In genomic region chr17:1720856-1721386, GRCh38 we compare ENCODE assay signal across 8 cellular contexts. TPM values are rescaled to one million over a fixed set of nuclear protein-coding genes. Genes with fewer than 3 reads are reported as not detected.
DNase-seq lines count a peak whose midpoint lies in the region; ATAC-seq and TF ChIP-seq lines count a peak whose summit lies in the region.

No MANE protein-coding gene starts in this region.

- H3K9me3 Mint-ChIP-seq in activated T-helper 1 cell treated with anti-CD3 and anti-CD28 coated beads, Interleukin-12 subunit alpha, Interleukin-12 subunit beta, Interleukin-2, Interleukin-4 antibody, amounts not matched to agents 30 ng/mL and 10 ng/mL and 1 ng/mL, durations not matched to agents 14 hours and 24 hours and 36 hours: no peaks in the 10 kb centered on the region
- no peaks in the 10 kb centered on the region for H3K9me3 Mint-ChIP-seq in progenitor cell of endocrine pancreas (ENCODE audit: low read depth)

- in situ Hi-C loops in ACHN (cut with HindIII; ENCODE audit: low pct_ligation_motif_present, low pct_unique_long_range_greater_than_20kb, low sequenced_read_pairs): no loop called here

- H3K36me3 Mint-ChIP-seq in activated T-helper 1 cell treated with anti-CD3 and anti-CD28 coated beads, Interleukin-12 subunit alpha, Interleukin-12 subunit beta, Interleukin-2, Interleukin-4 antibody, amounts not matched to agents 30 ng/mL and 10 ng/mL and 1 ng/mL, durations not matched to agents 14 hours and 24 hours and 36 hours (ENCODE audit: low read depth): peaks cover 4% of the 10 kb centered on the region
- H3K36me3 Mint-ChIP-seq in progenitor cell of endocrine pancreas (ENCODE audit: insufficient read depth): peaks cover 1% of the 10 kb centered on the region

- no peak overlapping the region for H3K4me3 ChIP-seq in GM12875 (ENCODE audit: low read depth, low read length)
- H3K4me3 ChIP-seq in fibroblast of villous mesenchyme (ENCODE audit: low read depth, low read length): no peak overlapping the region

- no peak for ATAC-seq in HG02981 (IDR thresholded peaks at IDR 0.05; ENCODE audit: unreplicated experiment)

- H3K27me3 Mint-ChIP-seq in activated T-helper 1 cell treated with anti-CD3 and anti-CD28 coated beads, Interleukin-12 subunit alpha, Interleukin-12 subunit beta, Interleukin-2, Interleukin-4 antibody, amounts not matched to agents 30 ng/mL and 10 ng/mL and 1 ng/mL, durations not matched to agents 14 hours and 24 hours and 36 hours (ENCODE audit: insufficient read depth): no peaks in the 10 kb centered on the region
- no peaks in the 10 kb centered on the region for H3K27me3 Mint-ChIP-seq in progenitor cell of endocrine pancreas

- peak overlapping the region; percentile 52 for H3K27ac Mint-ChIP-seq in activated T-helper 1 cell treated with anti-CD3 and anti-CD28 coated beads, Interleukin-12 subunit alpha, Interleukin-12 subunit beta, Interleukin-2, Interleukin-4 antibody, amounts not matched to agents 30 ng/mL and 10 ng/mL and 1 ng/mL, durations not matched to agents 14 hours and 24 hours and 36 hours
- no peak overlapping the region for H3K27ac Mint-ChIP-seq in progenitor cell of endocrine pancreas

- DNase-seq in ACHN: peak; percentile 66
- DNase-seq in OCI-M1 (lab: John Stamatoyannopoulos, UW): peak; percentile 54
- peak; percentile 55 for DNase-seq in activated T-helper 1 cell treated with anti-CD3 and anti-CD28 coated beads, Interleukin-12 subunit alpha, Interleukin-12 subunit beta, Interleukin-2, Interleukin-4 antibody, amounts not matched to agents 30 ng/mL and 10 ng/mL and 1 ng/mL, durations not matched to agents 14 hours and 24 hours and 36 hours (ENCODE audit: low spot score)
- DNase-seq in fibroblast of villous mesenchyme (ENCODE audit: low read depth): peak; percentile 75
- peak; percentile 52 for DNase-seq in progenitor cell of endocrine pancreas (ENCODE audit: low spot score, unreplicated experiment)
- DNase-seq in T1000 (lab: John Stamatoyannopoulos, UW): no peak

- TF ChIP-seq CTCF in GM12875 (IDR thresholded peaks at IDR 0.05; ENCODE audit: borderline replicate concordance, insufficient read depth, low read depth, low read length) (peak; percentile 97), fibroblast of villous mesenchyme (IDR thresholded peaks at IDR 0.05; ENCODE audit: insufficient read depth, low read depth, low read length) (peak; percentile 99), progenitor cell of endocrine pancreas (IDR thresholded peaks at IDR 0.05; ENCODE audit: unreplicated experiment) (peak; percentile 98)

- intact Hi-C loops in activated T-helper 1 cell treated with anti-CD3 and anti-CD28 coated beads, Interleukin-12 subunit alpha, Interleukin-12 subunit beta, Interleukin-2, Interleukin-4 antibody, amounts not matched to agents 30 ng/mL and 10 ng/mL and 1 ng/mL, durations not matched to agents 14 hours and 24 hours and 36 hours (cut with micrococcal nuclease): loop anchor here (1.0 to 5.0 kb wide), 2 partner anchors 41 to 63 kb away; partner anchors contain the start of gene SERPINF1

- no peak overlapping the region for H3K4me3 Mint-ChIP-seq in activated T-helper 1 cell treated with anti-CD3 and anti-CD28 coated beads, Interleukin-12 subunit alpha, Interleukin-12 subunit beta, Interleukin-2, Interleukin-4 antibody, amounts not matched to agents 30 ng/mL and 10 ng/mL and 1 ng/mL, durations not matched to agents 14 hours and 24 hours and 36 hours
- H3K4me3 Mint-ChIP-seq in progenitor cell of endocrine pancreas (ENCODE audit: low read depth): no peak overlapping the region

- H3K4me1 Mint-ChIP-seq in activated T-helper 1 cell treated with anti-CD3 and anti-CD28 coated beads, Interleukin-12 subunit alpha, Interleukin-12 subunit beta, Interleukin-2, Interleukin-4 antibody, amounts not matched to agents 30 ng/mL and 10 ng/mL and 1 ng/mL, durations not matched to agents 14 hours and 24 hours and 36 hours (ENCODE audit: low read depth): peaks cover 33% of the 10 kb centered on the region
- peaks cover 12% of the 10 kb centered on the region for H3K4me1 Mint-ChIP-seq in progenitor cell of endocrine pancreas (ENCODE audit: low read depth)

RNA-seq across cellular contexts. Expression of gene WDR81, which starts 3.6 kb away (rescaled TPM):
- total RNA-seq in activated T-helper 1 cell treated with anti-CD3 and anti-CD28 coated beads, Interleukin-12 subunit alpha, Interleukin-12 subunit beta, Interleukin-2, Interleukin-4 antibody, amounts not matched to agents 30 ng/mL and 10 ng/mL and 1 ng/mL, durations not matched to agents 14 hours and 24 hours and 36 hours: 21.6 and 21.9 TPM in 2 replicates
- total RNA-seq in fibroblast of villous mesenchyme (26.8 and 34.5 TPM in 2 replicates), progenitor cell of endocrine pancreas (22.1 and 22.4 TPM in 2 replicates)

RNA-seq across cellular contexts. Expression of gene TLCD2, which starts 10.7 kb away (rescaled TPM):
- total RNA-seq in activated T-helper 1 cell treated with anti-CD3 and anti-CD28 coated beads, Interleukin-12 subunit alpha, Interleukin-12 subunit beta, Interleukin-2, Interleukin-4 antibody, amounts not matched to agents 30 ng/mL and 10 ng/mL and 1 ng/mL, durations not matched to agents 14 hours and 24 hours and 36 hours: 0.12 and 0.13 TPM in 2 replicates
- total RNA-seq in fibroblast of villous mesenchyme (3.5 and 3.9 TPM in 2 replicates), progenitor cell of endocrine pancreas (2.7 and 2.9 TPM in 2 replicates)

RNA-seq across cellular contexts. Expression of gene SERPINF2, which starts 21.8 kb away (rescaled TPM):
- 0.12 and 0.41 TPM in 2 replicates for total RNA-seq in activated T-helper 1 cell treated with anti-CD3 and anti-CD28 coated beads, Interleukin-12 subunit alpha, Interleukin-12 subunit beta, Interleukin-2, Interleukin-4 antibody, amounts not matched to agents 30 ng/mL and 10 ng/mL and 1 ng/mL, durations not matched to agents 14 hours and 24 hours and 36 hours
- total RNA-seq in fibroblast of villous mesenchyme (0.43 TPM in 1 of 2 replicates, not detected in the other), progenitor cell of endocrine pancreas (68.6 and 74.5 TPM in 2 replicates)

RNA-seq across cellular contexts. Expression of gene PRPF8, which starts 36.3 kb away (rescaled TPM):
- 405 and 410 TPM in 2 replicates for total RNA-seq in activated T-helper 1 cell treated with anti-CD3 and anti-CD28 coated beads, Interleukin-12 subunit alpha, Interleukin-12 subunit beta, Interleukin-2, Interleukin-4 antibody, amounts not matched to agents 30 ng/mL and 10 ng/mL and 1 ng/mL, durations not matched to agents 14 hours and 24 hours and 36 hours
- total RNA-seq in fibroblast of villous mesenchyme (107 and 117 TPM in 2 replicates), progenitor cell of endocrine pancreas (367 and 378 TPM in 2 replicates)

RNA-seq across cellular contexts. Expression of gene SERPINF1, which starts 40.9 kb away (rescaled TPM):
- not detected in 2 replicates for total RNA-seq in activated T-helper 1 cell treated with anti-CD3 and anti-CD28 coated beads, Interleukin-12 subunit alpha, Interleukin-12 subunit beta, Interleukin-2, Interleukin-4 antibody, amounts not matched to agents 30 ng/mL and 10 ng/mL and 1 ng/mL, durations not matched to agents 14 hours and 24 hours and 36 hours
- 51.0 and 108 TPM in 2 replicates for total RNA-seq in fibroblast of villous mesenchyme
- total RNA-seq in progenitor cell of endocrine pancreas: 163 and 169 TPM in 2 replicates

Comparison
In these comparisons a context has a peak if more than half of its experiments do, and no peak if none do; other contexts are left out.
1. RNA of gene SERPINF2, which starts 21.8 kb away (total RNA-seq): 68.6 to 74.5 TPM in progenitor cell of endocrine pancreas; 0.43 TPM in fibroblast of villous mesenchyme and 0.12 to 0.41 TPM in activated T-helper 1 cell treated with anti-CD3 and anti-CD28 coated beads, Interleukin-12 subunit alpha, Interleukin-12 subunit beta, Interleukin-2, Interleukin-4 antibody, amounts not matched to agents 30 ng/mL and 10 ng/mL and 1 ng/mL, durations not matched to agents 14 hours and 24 hours and 36 hours; every median in the first group is over 10 times any median in the second.
2. Peak in every context shown above with its lines, with median percentiles within 50 percentile points of each other: CTCF ChIP-seq.